8 cellular contexts compared by ENCODE assay signal in the genomic region with DNA sequence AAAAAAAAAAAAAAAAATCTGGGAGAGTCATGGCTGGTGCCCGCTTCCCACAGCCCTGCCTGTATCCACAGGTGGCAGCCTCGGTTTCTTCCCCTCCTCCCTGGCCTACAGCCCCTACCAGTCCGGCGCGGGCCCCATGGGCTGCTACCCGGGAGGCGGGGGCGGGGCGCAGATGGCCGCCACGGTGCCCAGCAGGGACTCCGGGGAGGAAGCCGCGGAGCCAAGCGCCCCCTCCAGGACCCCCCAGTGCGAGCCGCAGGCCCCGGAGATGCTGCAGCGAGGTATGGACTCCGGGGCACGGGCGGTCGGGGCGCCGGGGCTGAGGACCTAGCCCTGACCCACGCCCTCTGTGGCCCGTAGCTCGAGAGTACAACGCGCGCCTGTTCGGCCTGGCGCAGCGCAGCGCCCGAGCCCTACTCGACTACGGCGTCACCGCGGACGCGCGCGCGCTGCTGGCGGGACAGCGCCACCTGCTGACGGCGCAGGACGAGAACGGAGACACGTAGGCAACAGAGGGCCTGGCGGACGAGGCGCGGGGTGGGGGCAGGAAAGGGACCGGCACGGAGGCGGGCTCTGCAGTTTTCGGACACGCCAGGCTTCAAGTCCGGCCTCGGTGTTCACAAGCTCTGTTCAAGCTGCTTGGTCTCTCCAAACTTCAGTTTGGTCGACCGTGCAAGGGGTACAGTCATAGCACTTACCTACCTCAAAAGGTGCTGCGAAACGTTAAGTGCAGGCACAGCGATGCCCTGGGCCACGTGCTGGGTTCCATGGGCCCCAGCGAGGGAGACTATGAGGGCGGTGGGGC. TPM values are rescaled to one million over a fixed set of nuclear protein-coding genes. Genes with fewer than 3 reads are reported as not detected.
DNase-seq lines count a peak whose midpoint lies in the region; ATAC-seq and TF ChIP-seq lines count a peak whose summit lies in the region.

No MANE protein-coding gene starts in this region.

- no peaks in the 10 kb centered on the region for H3K9me3 Mint-ChIP-seq in H9
- no peaks in the 10 kb centered on the region for H3K9me3 Mint-ChIP-seq in progenitor cell of endocrine pancreas (ENCODE audit: low read depth)

- intact Hi-C loops in adrenal gland (cut with DNase I) = loop anchor here in 1 of 2 donors (5.0 kb wide), 2 partner anchors 78 to 167 kb away; no protein-coding TSS in a partner anchor
- intact Hi-C loops in left cardiac atrium (cut with DNase I) = loop anchor here in 1 of 2 donors (5.0 kb wide), 2 partner anchors 172 to 232 kb away; a partner anchor contains a TSS
- intact Hi-C loops in upper lobe of right lung (cut with DNase I) = no loop called here

- no peak overlapping the region for H2BK120ac ChIP-seq in H9 (ENCODE audit: low read depth, low read length, poor library complexity, severe bottlenecking)

- H3K4me2 ChIP-seq in H9 (ENCODE audit: insufficient read depth, insufficient read length, low read length) = peak overlapping the region; percentile 20

- no peaks in the 10 kb centered on the region for H3K9me3 ChIP-seq in H9 (ENCODE audit: control insufficient read depth, low read depth, low read length)
- H3K9me3 ChIP-seq in adrenal gland (replicated peaks in 1 of 3) = no peaks in the 10 kb centered on the region
- no peaks in the 10 kb centered on the region for H3K9me3 ChIP-seq in upper lobe of right lung

- H2AK5ac ChIP-seq in H9 (ENCODE audit: insufficient read length, low read length) = no peak overlapping the region

- H4K5ac ChIP-seq in H9 (ENCODE audit: insufficient read length, low read depth, low read length) = no peak overlapping the region

- H4K20me1 ChIP-seq in H9 (ENCODE audit: control insufficient read depth, insufficient read depth, insufficient read length) = peaks cover 4% of the 10 kb centered on the region

- H2AFZ ChIP-seq in H9 (ENCODE audit: low read length) = no peak overlapping the region

- no peak overlapping the region for H3K23ac ChIP-seq in H9 (ENCODE audit: insufficient read length, low read depth, low read length)

- H3K27ac Mint-ChIP-seq in H9 = peak overlapping the region in 1 of 3 experiments; percentile 44; a peak in 1 of 7 replicates
- H3K27ac Mint-ChIP-seq in progenitor cell of endocrine pancreas = no peak overlapping the region

- H3K27ac ChIP-seq in H9 (ENCODE audit: insufficient read length, low read depth, low read length) (no peak overlapping the region), adrenal gland (peak overlapping the region; percentile 48 to 94 (median 92)), upper lobe of right lung (peak overlapping the region; percentile 80)

- peaks cover 1 to 31% (median 21%) of the 10 kb centered on the region in 3 experiments; a peak in 5 of 7 replicates for H3K36me3 Mint-ChIP-seq in H9 (ENCODE audit: insufficient read depth in 1 of 3, low read depth in 3 of 3)
- H3K36me3 Mint-ChIP-seq in progenitor cell of endocrine pancreas (ENCODE audit: insufficient read depth) = no peaks in the 10 kb centered on the region

- ATAC-seq in left cardiac atrium (peak; percentile 69 to 83), upper lobe of right lung (peak; percentile 87)

- no peak overlapping the region for H4K91ac ChIP-seq in H9 (ENCODE audit: insufficient read length, low read depth, low read length)

- no peaks in the 10 kb centered on the region for H3K4me1 ChIP-seq in H9 (ENCODE audit: insufficient read depth, low read length)
- peaks cover 5 to 23% of the 10 kb centered on the region in 2 donors for H3K4me1 ChIP-seq in adrenal gland (replicated peaks in 1 of 2)
- peaks cover 24% of the 10 kb centered on the region for H3K4me1 ChIP-seq in upper lobe of right lung

- H3K27me3 Mint-ChIP-seq in H9 (ENCODE audit: low read depth) (peaks cover 42% of the 10 kb centered on the region), progenitor cell of endocrine pancreas (no peaks in the 10 kb centered on the region)

- H3K27me3 ChIP-seq in GM06990 (replicated peaks; ENCODE audit: control insufficient read depth, insufficient read depth, low read length) (no peaks in the 10 kb centered on the region), H9 (ENCODE audit: insufficient read depth, low read length) (peaks cover 3% of the 10 kb centered on the region; the same call in 1 of the 2 replicates), adrenal gland (no peaks in the 10 kb centered on the region), upper lobe of right lung (no peaks in the 10 kb centered on the region)

- H3T11ph ChIP-seq in H9 (ENCODE audit: low read length) = no peak overlapping the region

- H2BK15ac ChIP-seq in H9 (ENCODE audit: low read depth, low read length) = no peak overlapping the region; the same call in 1 of the 2 replicates

- no peak overlapping the region for H3K9ac ChIP-seq in H9 (ENCODE audit: extremely low read depth, insufficient read length, low read length)

- TF ChIP-seq POLR2A in adrenal gland (IDR thresholded peaks at IDR 0.05) = peak; percentile 55 to 81

- peak; percentile 79 for TF ChIP-seq CTCF in GM06990 (IDR thresholded peaks at IDR 0.05; ENCODE audit: insufficient read depth, low read length, poor library complexity, severe bottlenecking)
- peak; percentile 98 for TF ChIP-seq CTCF in H9 (conservative IDR thresholded peaks at IDR 0.05)
- TF ChIP-seq CTCF in adrenal gland (IDR thresholded peaks at IDR 0.05) = peak; percentile 78 to 98 (median 90)
- TF ChIP-seq CTCF in progenitor cell of endocrine pancreas (IDR thresholded peaks at IDR 0.05; ENCODE audit: unreplicated experiment) = peak; percentile 99
- TF ChIP-seq CTCF in upper lobe of right lung (IDR thresholded peaks at IDR 0.05) = peak; percentile 95

- no peaks in the 10 kb centered on the region for H3K79me2 ChIP-seq in H9 (ENCODE audit: insufficient read depth, low read length)

- peak; percentile 88 for DNase-seq in GM06990 (ENCODE audit: extremely low read depth, insufficient read length)
- peak; percentile 91 for DNase-seq in H9
- DNase-seq in NAMALWA (ENCODE audit: low spot score) = peak; percentile 91
- peak; percentile 79 for DNase-seq in SW480 (ENCODE audit: low spot score)
- DNase-seq in adrenal gland = peak; percentile 86 to 95 (median 90)
- peak; percentile 93 for DNase-seq in left cardiac atrium
- peak; percentile 86 for DNase-seq in progenitor cell of endocrine pancreas (ENCODE audit: low spot score, unreplicated experiment)
- peak; percentile 95 for DNase-seq in upper lobe of right lung

- H3K4me3 Mint-ChIP-seq in H9 (peak overlapping the region; percentile 47 to 75), progenitor cell of endocrine pancreas (ENCODE audit: low read depth) (peak overlapping the region; percentile 58)

- H4K8ac ChIP-seq in H9 (replicated peaks; ENCODE audit: insufficient read length, low read depth, low read length) = no peak overlapping the region

- no peak overlapping the region for H2BK20ac ChIP-seq in H9 (ENCODE audit: low read depth, low read length, poor library complexity, severe bottlenecking)

- no peak overlapping the region for H3K56ac ChIP-seq in H9 (ENCODE audit: insufficient read length, low read depth, low read length)

- peak overlapping the region; percentile 95 for H3K4me3 ChIP-seq in GM06990 (replicated peaks; ENCODE audit: low read depth, low read length)
- H3K4me3 ChIP-seq in adrenal gland = peak overlapping the region in 2 of 4 donors; percentile 63 to 70
- peak overlapping the region; percentile 67 for H3K4me3 ChIP-seq in upper lobe of right lung

- H2BK12ac ChIP-seq in H9 (ENCODE audit: insufficient read length, low read depth, low read length) = no peak overlapping the region

- H3K36me3 ChIP-seq in GM06990 (ENCODE audit: control insufficient read depth, insufficient read depth, low read length) = peaks cover 53% of the 10 kb centered on the region
- peaks cover 0 to 44% of the 10 kb centered on the region in 2 donors for H3K36me3 ChIP-seq in adrenal gland (replicated peaks in 1 of 2)
- peaks cover 28% of the 10 kb centered on the region for H3K36me3 ChIP-seq in upper lobe of right lung

- no CpG with 5 or more reads among the region's 72 CpGs for WGBS in H9 (ENCODE audit: extremely low coverage, insufficient read length, low lambda C conversion rate)
- WGBS in adrenal gland, 4 donors = 1 to 3% (median 2%) methylated on average over 37 to 72 of the region's 72 CpGs

- H3K14ac ChIP-seq in H9 (ENCODE audit: insufficient read depth, low read length) = no peak overlapping the region

- H3K4ac ChIP-seq in H9 (ENCODE audit: low read depth, low read length) = no peak overlapping the region

- no peaks in the 10 kb centered on the region for H3K79me1 ChIP-seq in H9 (ENCODE audit: insufficient read depth, low read depth, low read length, poor library complexity, severe bottlenecking)

- H3K18ac ChIP-seq in H9 (ENCODE audit: insufficient read length, low read depth, low read length) = peak overlapping the region; percentile 53

- H2BK5ac ChIP-seq in H9 (ENCODE audit: insufficient read length, low read length) = no peak overlapping the region

- peaks cover 14% of the 10 kb centered on the region for H3K23me2 ChIP-seq in H9 (ENCODE audit: insufficient read length, low read depth, low read length, poor library complexity, severe bottlenecking)

- H3K4me1 Mint-ChIP-seq in H9 (peaks cover 15 to 28% of the 10 kb centered on the region in 2 experiments), progenitor cell of endocrine pancreas (ENCODE audit: low read depth) (peaks cover 8% of the 10 kb centered on the region)

RNA-seq across cellular contexts. Expression of a gene that starts 3.9 kb away (rescaled TPM):
- total RNA-seq in H9 (2021) (21.0 and 23.7 TPM in 2 replicates), adrenal gland (10 to 100 TPM; 14.3 to 73.2 (median 29.6) TPM), left cardiac atrium (10 to 100 TPM; 16.1 to 24.9 TPM), progenitor cell of endocrine pancreas (21.6 and 23.1 TPM in 2 replicates), upper lobe of right lung (36.8 TPM)
- polyA plus RNA-seq in adrenal gland = 10 to 100 TPM; 17.3 to 92.6 (median 85.8) TPM

RNA-seq across cellular contexts. Expression of a gene that starts 19.2 kb away (rescaled TPM):
- 3.4 and 3.6 TPM in 2 replicates for total RNA-seq in H9 (2021)
- total RNA-seq in adrenal gland = 10 to 100 TPM in 1 of 8 donors, 1 to 10 TPM in 5, under 1 TPM in 1, not detected in 1; 0.54 to 10.6 (median 6.0) TPM
- 10 to 100 TPM in 2 of 3 donors, 1 to 10 TPM in 1; 3.4 to 43.7 (median 10.4) TPM for polyA plus RNA-seq in adrenal gland
- 1 to 10 TPM; 2.3 to 3.4 TPM for total RNA-seq in left cardiac atrium
- 8.9 and 10.7 TPM in 2 replicates for total RNA-seq in progenitor cell of endocrine pancreas
- 3.5 TPM for total RNA-seq in upper lobe of right lung

RNA-seq across cellular contexts. Expression of a gene that starts 21.2 kb away (rescaled TPM):
- total RNA-seq in H9 (2021) (8.4 and 9.1 TPM in 2 replicates), adrenal gland (10 to 100 TPM; 21.6 to 61.9 (median 33.9) TPM), left cardiac atrium (10 to 100 TPM; 13.1 to 14.0 TPM), progenitor cell of endocrine pancreas (14.0 and 14.9 TPM in 2 replicates), upper lobe of right lung (16.0 TPM)
- 10 to 100 TPM in 2 of 3 donors, 1 to 10 TPM in 1; 2.1 to 26.1 (median 25.5) TPM for polyA plus RNA-seq in adrenal gland

RNA-seq across cellular contexts. Expression of a gene that starts 33.0 kb away (rescaled TPM):
- 41.2 and 43.0 TPM in 2 replicates for total RNA-seq in H9 (2021)
- 100 to 1,000 TPM in 1 of 8 donors, 10 to 100 TPM in 7; 76.9 to 115 (median 87.0) TPM for total RNA-seq in adrenal gland
- 10 to 100 TPM; 71.4 to 75.3 (median 73.1) TPM for polyA plus RNA-seq in adrenal gland
- total RNA-seq in left cardiac atrium = 10 to 100 TPM; 61.8 to 66.3 TPM
- total RNA-seq in progenitor cell of endocrine pancreas = 69.9 and 70.5 TPM in 2 replicates
- total RNA-seq in upper lobe of right lung = 44.8 TPM

RNA-seq across cellular contexts. Expression of a gene that starts 51.9 kb away (rescaled TPM):
- total RNA-seq in H9 (2021) (not detected in 2 replicates), adrenal gland (under 1 TPM in 3 of 8 donors, not detected in 5; 0.14 to 0.28 (median 0.18) TPM), left cardiac atrium (not detected), progenitor cell of endocrine pancreas (0.73 and 0.77 TPM in 2 replicates), upper lobe of right lung (3.1 TPM)
- under 1 TPM in 2 of 3 donors, not detected in 1; 0.24 TPM for polyA plus RNA-seq in adrenal gland
